Comparison of ENCODE assay signal across 9 cellular contexts in genomic region chr17:39920218-39921210, GRCh38. TPM values are rescaled to one million over a fixed set of nuclear protein-coding genes. Genes with fewer than 3 reads are reported as not detected.
A peak's percentile ranks its signal among the peaks of the same experiment; 100 is the strongest.
DNase-seq lines count a peak whose midpoint lies in the region; ATAC-seq, FAIRE-seq and TF ChIP-seq lines count a peak whose summit lies in the region.
"Had no signal": no experiment of that assay in that cellular context is flagged by ENCODE, and none has a peak within 500 bp of the region (broad histone marks: within the 10 kb centered on the region; RNA-seq: fewer than 3 reads in every experiment).

No MANE protein-coding gene starts in this region.

- H3K27ac ChIP-seq in lower lobe of right lung (no peak overlapping the region), SJCRH30 (no peak overlapping the region)

- intact Hi-C loops in lower lobe of right lung (cut with DNase I), result no loop called here

- H3K36me3 ChIP-seq in lower lobe of right lung, result peaks cover 50% of the 10 kb centered on the region
- no peaks in the 10 kb centered on the region; the same call in 1 of the 2 replicates for H3K36me3 ChIP-seq in SJCRH30

- peak; percentile 74 for FAIRE-seq in GM19239 (lab: Jason Lieb, UNC)

- ATAC-seq in lower lobe of right lung, result no peak
- no peak for ATAC-seq in GM19351 (IDR thresholded peaks at IDR 0.05; ENCODE audit: unreplicated experiment)

- DNase-seq in GM19239 (ENCODE audit: insufficient read length, low spot score) (no peak), NCI-H2081 treated with DMSO at 0.1 percent for 48 hours (lab: John Stamatoyannopoulos, UW) (no peak), lower lobe of right lung (no peak), SJCRH30 (no peak)
- DNase-seq in activated CD4-positive, alpha-beta T cell treated with anti-CD3 and anti-CD28 coated beads, Interleukin-2, amount 50 U/mL, for 48 hours, result peak; percentile 67 to 76
- DNase-seq in effector CD8-positive, alpha-beta T cell (lab: John Stamatoyannopoulos, UW), result peak; percentile 34
- peak; percentile 55 to 64 for DNase-seq in stimulated activated CD8-positive, alpha-beta memory T cell treated with anti-CD3 and anti-CD28 coated beads, Interleukin-15, amount 100 ng/mL, for 48 hours (ENCODE audit: low read depth in 2 of 2)
- DNase-seq: retina had no signal

- H3K27me3 ChIP-seq in lower lobe of right lung (ENCODE audit: low read depth) (no peaks in the 10 kb centered on the region), SJCRH30 (no peaks in the 10 kb centered on the region)

- no peak overlapping the region for H3K4me3 ChIP-seq in lower lobe of right lung
- H3K4me3 ChIP-seq in SJCRH30, result no peak overlapping the region

- TF ChIP-seq CTCF in lower lobe of right lung (IDR thresholded peaks at IDR 0.05), result no peak

- no peaks in the 10 kb centered on the region for H3K9me3 ChIP-seq in lower lobe of right lung
- H3K9me3 ChIP-seq in SJCRH30 (replicated peaks), result no peaks in the 10 kb centered on the region

- peaks cover 18% of the 10 kb centered on the region for H3K4me1 ChIP-seq in lower lobe of right lung
- H3K4me1 ChIP-seq in SJCRH30, result peaks cover 2% of the 10 kb centered on the region; the same call in 1 of the 2 replicates

RNA-seq across cellular contexts. Expression of gene GSDMB, which starts 2.1 kb away (rescaled TPM):
- 11.1 TPM for total RNA-seq in lower lobe of right lung
- 1.9 and 2.1 TPM in 2 replicates for total RNA-seq in SJCRH30 (2014; rRNA removed; shearing (Covaris generic))

RNA-seq across cellular contexts. Expression of gene ORMDL3, which starts 6.9 kb away (rescaled TPM):
- total RNA-seq in lower lobe of right lung, result 61.3 TPM
- total RNA-seq in SJCRH30 (2014; rRNA removed; shearing (Covaris generic)), result 27.5 and 27.8 TPM in 2 replicates

RNA-seq across cellular contexts. Expression of gene LRRC3C, which starts 7.0 kb away (rescaled TPM):
- not detected for total RNA-seq in lower lobe of right lung
- total RNA-seq in SJCRH30 (2014; rRNA removed; shearing (Covaris generic)), result not detected in 2 replicates

RNA-seq across cellular contexts. Expression of gene GSDMA, which starts 42.3 kb away (rescaled TPM):
- 0.62 TPM for total RNA-seq in lower lobe of right lung
- not detected in 2 replicates for total RNA-seq in SJCRH30 (2014; rRNA removed; shearing (Covaris generic))

RNA-seq across cellular contexts. Expression of gene ZPBP2, which starts 52.5 kb away (rescaled TPM):
- total RNA-seq in lower lobe of right lung, result not detected
- total RNA-seq in SJCRH30 (2014; rRNA removed; shearing (Covaris generic)), result not detected in 2 replicates

Comparison
In these comparisons a context has a peak if more than half of its experiments do, and no peak if none do; other contexts are left out.
1. DNase-seq: peak in activated CD4-positive, alpha-beta T cell treated with anti-CD3 and anti-CD28 coated beads, Interleukin-2, amount 50 U/mL, for 48 hours (2 of 2), effector CD8-positive, alpha-beta T cell (single experiment) and stimulated activated CD8-positive, alpha-beta memory T cell treated with anti-CD3 and anti-CD28 coated beads, Interleukin-15, amount 100 ng/mL, for 48 hours (2 of 2); none in GM19239 (single experiment), NCI-H2081 treated with DMSO at 0.1 percent for 48 hours (single experiment), lower lobe of right lung (single experiment) and SJCRH30 (0 of 2).